Comparison of ENCODE assay signal across 25 cellular contexts in the genomic region with DNA sequence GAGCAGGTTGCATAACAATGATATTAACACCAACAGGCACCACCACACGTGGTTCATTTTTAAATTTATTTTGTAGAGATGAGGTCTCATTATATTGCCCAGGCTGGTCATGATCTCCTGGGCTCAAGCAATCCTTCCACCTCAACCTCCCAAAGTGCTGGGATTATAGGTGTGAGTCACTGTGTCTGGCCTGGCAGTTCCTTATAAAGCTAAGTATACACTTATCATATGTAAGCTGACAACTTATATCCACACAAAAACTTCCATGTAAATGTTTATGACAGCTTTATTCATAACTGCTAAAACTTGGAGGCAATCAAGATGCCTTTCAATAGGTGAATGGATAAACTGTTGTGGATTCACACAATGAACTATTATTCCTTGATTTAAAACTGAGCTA.
DNase-seq lines count a peak whose midpoint lies in the region; ATAC-seq, FAIRE-seq and TF ChIP-seq lines count a peak whose summit lies in the region.
"Had no signal": no experiment of that assay in that cellular context is flagged by ENCODE, and none has a peak within 500 bp of the region (broad histone marks: within the 10 kb centered on the region; RNA-seq: fewer than 3 reads in every experiment).

No MANE protein-coding gene starts in this region.

- no peaks in the 10 kb centered on the region for H3K4me1 ChIP-seq in mucosa of descending colon (ENCODE audit: low read depth)
- H3K4me1 ChIP-seq: A549, BE2C had no signal

- H3K4me3 ChIP-seq in fibroblast of villous mesenchyme (ENCODE audit: low read depth, low read length) = no peak overlapping the region
- no peak overlapping the region for H3K4me3 ChIP-seq in mucosa of descending colon
- H3K4me3 ChIP-seq: A549; BLaER1 treated with 17β-estradiol and CSF1 and Interleukin-3, amounts not matched to agents 10 nM and 100 nM; GM23248 had no signal

- DNase-seq in HTR-8/SVneo (ENCODE audit: insufficient read length, low spot score) (no peak), SK-MEL-5 (ENCODE audit: low read depth, low spot score) (peak; percentile 21), fibroblast of villous mesenchyme (ENCODE audit: low read depth) (peak; percentile 40), mucosa of descending colon (no peak), NCI-H1930 (lab: John Stamatoyannopoulos, UW) (no peak)
- DNase-seq: 8988T; ACHN; AML-193; BE2C; Calu3; CD4-positive, alpha-beta memory T cell; COR-L47; DMS53; DMS79 treated with DMSO at 0.1 percent for 48 hours; GF-D8; GM23248; H7; HCEC 1CT had no signal

- in situ Hi-C loops in SK-MEL-5 (cut with HindIII; ENCODE audit: low pct_unique_long_range_greater_than_20kb, low sequenced_read_pairs) = no loop called here

- no peak for TF ChIP-seq POLR2A in GM18505 (IDR thresholded peaks at IDR 0.05; ENCODE audit: borderline replicate concordance, extremely low read depth, insufficient read depth, insufficient read length)

- H3K36me3 ChIP-seq in mucosa of descending colon (ENCODE audit: low read depth) = no peaks in the 10 kb centered on the region
- H3K36me3 ChIP-seq: BE2C had no signal

- TF ChIP-seq CTCF in fibroblast of villous mesenchyme (IDR thresholded peaks at IDR 0.05; ENCODE audit: insufficient read depth, low read depth, low read length) (no peak), mucosa of descending colon (IDR thresholded peaks at IDR 0.05) (no peak)

- peak; percentile 62 for ATAC-seq in mucosa of descending colon
- no peak for ATAC-seq in GM18505 (IDR thresholded peaks at IDR 0.05; ENCODE audit: unreplicated experiment)
- ATAC-seq in activated CD4-positive, CD25-positive, alpha-beta regulatory T cell treated with anti-CD3 and anti-CD28 coated beads, Interleukin-2, amount 50 U/mL, for 24 hours = no peak
- ATAC-seq: A549 had no signal

- FAIRE-seq in HTR-8/SVneo (lab: Jason Lieb, UNC) = peak; percentile 81
- FAIRE-seq: GM12891, GM19239, H1 had no signal

- peaks cover 6% of the 10 kb centered on the region for H3K9me3 ChIP-seq in mucosa of descending colon
- H3K9me3 ChIP-seq: BE2C had no signal

- intact Hi-C loops in mucosa of descending colon (cut with DNase I, micrococcal nuclease) = no loop called here

Comparison
In these comparisons a context has a peak if more than half of its experiments do, and no peak if none do; other contexts are left out.
1. DNase-seq: peak in SK-MEL-5 (single experiment) and fibroblast of villous mesenchyme (single experiment); none in HTR-8/SVneo (single experiment), mucosa of descending colon (0 of 3) and NCI-H1930 (0 of 2).